Comparison of ENCODE assay signal across 8 cellular contexts in genomic region chr19:47511681-47512080, GRCh38. TPM values are rescaled to one million over a fixed set of nuclear protein-coding genes. Genes with fewer than 3 reads are reported as not detected.
DNase-seq lines count a peak whose midpoint lies in the region; ATAC-seq and TF ChIP-seq lines count a peak whose summit lies in the region.

No MANE protein-coding gene starts in this region.

- POLR2A ChIA-PET in MCF 10A (lab: Yijun Ruan, JAX) = interaction anchor here (0.7 to 3.6 kb wide), 7 partner anchors 27 to 184 kb away, joined by 3 to 24 read pairs (median 4); partner anchors contain the start of gene KPTN

- intact Hi-C loops in MCF 10A (cut with micrococcal nuclease) (loop anchor here (10.0 kb wide), 1 partner anchor 153 kb away; no protein-coding TSS in a partner anchor), mammary epithelial cell (cut with micrococcal nuclease) (no loop called here)

- BruUV-seq in MCF 10A (replicated peaks; lab: Mats Ljungman, UMichigan) (no TSS peak), mammary epithelial cell (replicated peaks; lab: Mats Ljungman, UMichigan) (no TSS peak)

- H3K27ac ChIP-seq in mammary epithelial cell (ENCODE audit: insufficient read depth, low read depth, low read length) = no peak overlapping the region
- peak overlapping the region; percentile 26 for H3K27ac ChIP-seq in muscle layer of colon (ENCODE audit: low read depth, low read length)
- H3K27ac ChIP-seq in urinary bladder (ENCODE audit: low read depth) = peak overlapping the region; percentile 58

- TF ChIP-seq CTCF in MCF 10A (IDR thresholded peaks at IDR 0.05; ENCODE audit: unreplicated experiment) = no peak
- no peak for TF ChIP-seq CTCF in mammary epithelial cell (conservative IDR thresholded peaks at IDR 0.05 in 1 of 2, IDR thresholded peaks at IDR 0.05 in 1 of 2; ENCODE audit: extremely low read depth in 1 of 2, insufficient read depth in 1 of 2, low read depth in 1 of 2, low read length in 2 of 2)

- H3K27me3 Mint-ChIP-seq in MCF 10A (ENCODE audit: insufficient read depth, unreplicated experiment) = no peaks in the 10 kb centered on the region

- no peak overlapping the region for H2AFZ ChIP-seq in mammary epithelial cell (ENCODE audit: low read depth, low read length)

- ATAC-seq in HG03097 (IDR thresholded peaks at IDR 0.05; ENCODE audit: low FRiP score, unreplicated experiment) = no peak
- ATAC-seq in GM18520 (IDR thresholded peaks at IDR 0.05; ENCODE audit: unreplicated experiment) = no peak

- 92% methylated on average over 7 of the region's 7 CpGs for WGBS in mammary epithelial cell (ENCODE audit: low coverage, missing lambda C conversion rate)
- WGBS in urinary bladder = 70% methylated on average over 7 of the region's 7 CpGs

- no peak overlapping the region for H3K4me2 ChIP-seq in mammary epithelial cell (ENCODE audit: insufficient read depth, low read depth, low read length)

- H3K36me3 Mint-ChIP-seq in MCF 10A (ENCODE audit: insufficient read depth, unreplicated experiment) = peaks cover 7% of the 10 kb centered on the region

- H4K20me1 ChIP-seq in mammary epithelial cell (ENCODE audit: insufficient read depth, low read length) = no peaks in the 10 kb centered on the region

- in situ Hi-C loops in mammary epithelial cell (cut with MboI; ENCODE audit: low sequenced_read_pairs in 2 of 2) = loop anchor here in 1 of 2 donors (5.0 to 10.0 kb wide), 2 partner anchors 91 to 183 kb away; no protein-coding TSS in a partner anchor

- H3K9me3 ChIP-seq in mammary epithelial cell (replicated peaks; ENCODE audit: insufficient read depth, low read length) (no peaks in the 10 kb centered on the region), muscle layer of colon (ENCODE audit: low read length) (no peaks in the 10 kb centered on the region)

- peak overlapping the region; percentile 100 for H3K27ac Mint-ChIP-seq in MCF 10A (ENCODE audit: low read depth, unreplicated experiment)

- dilution Hi-C loops in mammary epithelial cell (cut with HindIII; ENCODE audit: low sequenced_read_pairs) = no loop called here

- peaks cover 31% of the 10 kb centered on the region for H3K4me1 ChIP-seq in mammary epithelial cell (ENCODE audit: insufficient read depth, low read length)
- H3K4me1 ChIP-seq in muscle layer of colon (ENCODE audit: insufficient read depth, low read length) = peaks cover 75% of the 10 kb centered on the region
- no peaks in the 10 kb centered on the region for H3K4me1 ChIP-seq in urinary bladder (ENCODE audit: insufficient read depth)

- H3K4me3 ChIP-seq in mammary epithelial cell (replicated peaks in 1 of 3; ENCODE audit: insufficient read depth in 1 of 3, low read depth in 2 of 3, low read length in 3 of 3) (no peak overlapping the region), muscle layer of colon (ENCODE audit: low read depth in 1 of 2, low read length in 2 of 2) (no peak overlapping the region), urinary bladder (ENCODE audit: low read depth, low read length) (no peak overlapping the region)

- H3K9me3 Mint-ChIP-seq in MCF 10A (ENCODE audit: unreplicated experiment) = no peaks in the 10 kb centered on the region

- H3K27me3 ChIP-seq in mammary epithelial cell (ENCODE audit: insufficient read depth, low read length) = no peaks in the 10 kb centered on the region
- H3K27me3 ChIP-seq in muscle layer of colon (ENCODE audit: control insufficient read depth in 1 of 2, insufficient read depth in 2 of 2, low read length in 2 of 2) = no peaks in the 10 kb centered on the region

- CTCF ChIA-PET in MCF 10A (lab: Yijun Ruan, JAX) = interaction anchor here (0.5 kb wide), 1 partner anchor 187 kb away, joined by 3 read pairs; no protein-coding TSS in a partner anchor
- CTCF ChIA-PET in mammary epithelial cell (lab: Charles Lee; ENCODE audit: low non-redundant PET) = no interaction called here

- H3K4me3 Mint-ChIP-seq in MCF 10A (ENCODE audit: unreplicated experiment) = peak overlapping the region; percentile 99

- peaks cover 78% of the 10 kb centered on the region for H3K79me2 ChIP-seq in mammary epithelial cell (ENCODE audit: insufficient read depth, low read length)

- H3K9ac ChIP-seq in mammary epithelial cell (ENCODE audit: insufficient read depth, low read length) (no peak overlapping the region), muscle layer of colon (ENCODE audit: low read length) (no peak overlapping the region)

- no peaks in the 10 kb centered on the region for H3K36me3 ChIP-seq in mammary epithelial cell (ENCODE audit: insufficient read depth, low read length)
- peaks cover 4% of the 10 kb centered on the region for H3K36me3 ChIP-seq in muscle layer of colon (ENCODE audit: insufficient read depth, low read length)
- no peaks in the 10 kb centered on the region for H3K36me3 ChIP-seq in urinary bladder (ENCODE audit: insufficient read depth)

- H3K4me1 Mint-ChIP-seq in MCF 10A (ENCODE audit: insufficient read depth, unreplicated experiment) = peaks cover 47% of the 10 kb centered on the region

- no peak for DNase-seq in MCF 10A (ENCODE audit: unreplicated experiment)
- DNase-seq in mammary epithelial cell = no peak
- DNase-seq in cerebellum (ENCODE audit: low spot score) = peak; percentile 67
- DNase-seq in putamen (ENCODE audit: low spot score) = no peak

RNA-seq across cellular contexts. Expression of gene NAPA, which starts 3.2 kb away (rescaled TPM):
- total RNA-seq in MCF 10A (2022) (72.1 and 73.2 TPM in 2 replicates), mammary epithelial cell (10 to 100 TPM; 46.0 to 70.7 TPM), cerebellum (39.9 TPM), urinary bladder (33.4 TPM)
- polyA plus RNA-seq in mammary epithelial cell (78.6 TPM), urinary bladder (107 TPM)
- polyA minus RNA-seq in mammary epithelial cell = 91.8 TPM

RNA-seq across cellular contexts. Expression of gene KPTN, which starts 27.7 kb away (rescaled TPM):
- total RNA-seq in MCF 10A (2022) = 9.7 and 17.6 TPM in 2 replicates
- 10 to 100 TPM in 1 of 2 donors, 1 to 10 TPM in 1; 1.5 to 10.8 TPM for total RNA-seq in mammary epithelial cell
- polyA plus RNA-seq in mammary epithelial cell = 8.1 TPM
- 30.4 TPM for polyA minus RNA-seq in mammary epithelial cell
- 5.9 TPM for total RNA-seq in cerebellum
- 3.0 TPM for total RNA-seq in urinary bladder
- 10.2 TPM for polyA plus RNA-seq in urinary bladder

RNA-seq across cellular contexts. Expression of gene SLC8A2, which starts 40.0 kb away (rescaled TPM):
- total RNA-seq in MCF 10A (2022) = 0.54 TPM in 1 of 2 replicates, not detected in the other
- total RNA-seq in mammary epithelial cell = under 1 TPM; under 0.01 to 0.19 TPM
- 0.07 TPM for polyA plus RNA-seq in mammary epithelial cell
- polyA minus RNA-seq in mammary epithelial cell = not detected
- 26.5 TPM for total RNA-seq in cerebellum
- 1.5 TPM for total RNA-seq in urinary bladder
- 10.2 TPM for polyA plus RNA-seq in urinary bladder

Comparison
In these comparisons a context has a peak if more than half of its experiments do, and no peak if none do; other contexts are left out.
1. RNA of gene SLC8A2, which starts 40.0 kb away (total RNA-seq): 26.5 TPM in cerebellum (single experiment); 1.5 TPM in urinary bladder (single experiment), under 0.01 to 0.19 TPM in mammary epithelial cell and 0.54 TPM in MCF 10A; every median in the first group is over 10 times any median in the second.